In genomic region chr10:80407836-80408197, GRCh38 we compare ENCODE assay signal across 8 cellular contexts. TPM values are rescaled to one million over a fixed set of nuclear protein-coding genes. Genes with fewer than 3 reads are reported as not detected.
DNase-seq lines count a peak whose midpoint lies in the region; ATAC-seq and TF ChIP-seq lines count a peak whose summit lies in the region.

No MANE protein-coding gene starts in this region.

- H3K4me3 ChIP-seq in AG04450 (ENCODE audit: low read depth, low read length): peak overlapping the region; percentile 57

- DNase-seq in AG04450 (ENCODE audit: low read depth, low spot score) (no peak), epithelial cell of prostate (ENCODE audit: low read depth, low spot score) (no peak), nephron progenitor cell (peak; percentile 15), NCI-H524 (lab: John Stamatoyannopoulos, UW) (no peak)
- peak; percentile 42 to 54 for DNase-seq in activated CD4-positive, alpha-beta T cell treated with anti-CD3 and anti-CD28 coated beads, Interleukin-2, amount 50 U/mL, for 4 hours

- H3K27ac ChIP-seq in AG04450 (ENCODE audit: low read depth, low read length): no peak overlapping the region
- H3K27ac ChIP-seq in epithelial cell of prostate: peak overlapping the region; percentile 34
- peak overlapping the region; percentile 62 for H3K27ac ChIP-seq in temporal lobe (ENCODE audit: low read depth, low read length)

- POLR2A ChIA-PET in AG04450 (lab: Yijun Ruan, JAX): no interaction called here

- H3K9me3 ChIP-seq in AG04450 (ENCODE audit: control insufficient read depth, insufficient read depth, low read length): no peaks in the 10 kb centered on the region; the same call in 1 of the 2 replicates

- peak overlapping the region; percentile 92 for H3K4me3 Mint-ChIP-seq in nephron progenitor cell

- no peaks in the 10 kb centered on the region for H3K9me3 Mint-ChIP-seq in nephron progenitor cell

- no peaks in the 10 kb centered on the region for H3K27me3 Mint-ChIP-seq in nephron progenitor cell (ENCODE audit: low read depth, poor library complexity)

- ATAC-seq in GM19395 (IDR thresholded peaks at IDR 0.05; ENCODE audit: unreplicated experiment): peak; percentile 39
- peak; percentile 11 for ATAC-seq in HG03565 (IDR thresholded peaks at IDR 0.05; ENCODE audit: unreplicated experiment)

- H3K36me3 Mint-ChIP-seq in nephron progenitor cell (ENCODE audit: low read depth): peaks cover 5% of the 10 kb centered on the region

- CTCF ChIA-PET in AG04450 (lab: Charles Lee): interaction anchor here (0.6 to 1.6 kb wide), 4 partner anchors 11 to 191 kb away, joined by 3 to 4 read pairs (median 4); no protein-coding TSS in a partner anchor

- peaks cover 27% of the 10 kb centered on the region for H3K27me3 ChIP-seq in AG04450 (ENCODE audit: control insufficient read depth, insufficient read depth, low read length)

- peak overlapping the region; percentile 93 for H3K27ac Mint-ChIP-seq in nephron progenitor cell

- no peak for TF ChIP-seq CTCF in AG04450 (IDR thresholded peaks at IDR 0.05; ENCODE audit: low read depth, low read length)
- no peak for TF ChIP-seq CTCF in nephron progenitor cell (IDR thresholded peaks at IDR 0.05)

- H3K4me1 Mint-ChIP-seq in nephron progenitor cell: peaks cover 68% of the 10 kb centered on the region

RNA-seq across cellular contexts. Expression of gene PRXL2A, which starts 0.5 kb away (rescaled TPM):
- 3.9 and 5.2 TPM in 2 replicates for polyA plus RNA-seq in AG04450 (2011; rRNA removed)
- 1.0 and 1.8 TPM in 2 replicates for polyA minus RNA-seq in AG04450 (2011; rRNA and poly(A)+ RNA removed)
- 68.6 TPM for total RNA-seq in temporal lobe

RNA-seq across cellular contexts. Expression of gene TSPAN14, which starts 46.3 kb away (rescaled TPM):
- polyA plus RNA-seq in AG04450 (2011; rRNA removed): 27.3 and 32.5 TPM in 2 replicates
- polyA minus RNA-seq in AG04450 (2011; rRNA and poly(A)+ RNA removed): 24.3 and 32.1 TPM in 2 replicates
- total RNA-seq in temporal lobe: 27.8 TPM

RNA-seq across cellular contexts. Expression of gene DYDC2, which starts 51.2 kb away (rescaled TPM):
- not detected in 2 replicates for polyA plus RNA-seq in AG04450 (2011; rRNA removed)
- polyA minus RNA-seq in AG04450 (2011; rRNA and poly(A)+ RNA removed): not detected in 2 replicates
- total RNA-seq in temporal lobe: 2.0 TPM

RNA-seq across cellular contexts. Expression of gene DYDC1, which starts 51.3 kb away (rescaled TPM):
- polyA plus RNA-seq in AG04450 (2011; rRNA removed): not detected in 2 replicates
- polyA minus RNA-seq in AG04450 (2011; rRNA and poly(A)+ RNA removed): not detected in 2 replicates
- not detected for total RNA-seq in temporal lobe

Comparison
In these comparisons a context has a peak if more than half of its experiments do, and no peak if none do; other contexts are left out.
1. DNase-seq: peak in activated CD4-positive, alpha-beta T cell treated with anti-CD3 and anti-CD28 coated beads, Interleukin-2, amount 50 U/mL, for 4 hours (2 of 2) and nephron progenitor cell (single experiment); none in AG04450 (single experiment), epithelial cell of prostate (single experiment) and NCI-H524 (0 of 2).